Comparison of ENCODE assay signal across 8 cellular contexts in genomic region chr12:14629832-14630688, GRCh38.
DNase-seq lines count a peak whose midpoint lies in the region; ATAC-seq, FAIRE-seq and TF ChIP-seq lines count a peak whose summit lies in the region.

No MANE protein-coding gene starts in this region.

- FAIRE-seq in H54 (lab: Jason Lieb, UNC) (peak; percentile 80), frontal cortex (lab: Jason Lieb, UNC) (no peak), pancreas (lab: Jason Lieb, UNC) (no peak)

- intact Hi-C loops in pancreas (cut with DNase I) (no loop called here), upper lobe of right lung (cut with DNase I) (no loop called here)

- H3K4me3 ChIP-seq in pancreas: no peak overlapping the region
- no peak overlapping the region for H3K4me3 ChIP-seq in upper lobe of right lung

- no peak overlapping the region for H3K27ac ChIP-seq in pancreas
- H3K27ac ChIP-seq in upper lobe of right lung: no peak overlapping the region

- no peaks in the 10 kb centered on the region for H3K9me3 ChIP-seq in pancreas
- H3K9me3 ChIP-seq in upper lobe of right lung: no peaks in the 10 kb centered on the region

- H3K27me3 ChIP-seq in pancreas: no peaks in the 10 kb centered on the region
- H3K27me3 ChIP-seq in upper lobe of right lung: no peaks in the 10 kb centered on the region

- ATAC-seq in pancreas (peak; percentile 96 to 100 (median 99)), upper lobe of right lung (peak; percentile 100)

- DNase-seq in GM04503 (ENCODE audit: low read depth) (peak; percentile 26), H54 (ENCODE audit: insufficient read length, low spot score) (peak; percentile 7), M059J (ENCODE audit: low read depth) (peak; percentile 60), SIG-M5 (lab: John Stamatoyannopoulos, UW) (peak; percentile 22), frontal cortex (ENCODE audit: low spot score in 2 of 2) (peak; percentile 13 to 44), pancreas (peak; percentile 51 to 82 (median 66)), upper lobe of right lung (no peak)
- peak; percentile 26 for DNase-seq in activated T-helper 9 cell treated with anti-CD3 and anti-CD28 coated beads, Interleukin-2, amount 50 U/mL, for 16 hours (ENCODE audit: low read depth)

- TF ChIP-seq CTCF in pancreas (IDR thresholded peaks at IDR 0.05) (peak; percentile 55 to 95 (median 90)), upper lobe of right lung (IDR thresholded peaks at IDR 0.05) (peak; percentile 97)

- H3K36me3 ChIP-seq in pancreas (no peaks in the 10 kb centered on the region), upper lobe of right lung (no peaks in the 10 kb centered on the region)

- H3K4me1 ChIP-seq in pancreas: peaks cover 7 to 22% (median 13%) of the 10 kb centered on the region in 3 donors
- no peaks in the 10 kb centered on the region for H3K4me1 ChIP-seq in upper lobe of right lung

- WGBS in pancreas, 2 donors: 20 to 21% methylated on average over 8 of the region's 8 CpGs

- TF ChIP-seq POLR2A in H54 (IDR thresholded peaks at IDR 0.05; ENCODE audit: low read depth, low read length): no peak
